ENCODE assay signal across 16 cellular contexts in genomic region chr1:88088481-88088880, GRCh38.
"Had no signal": no experiment of that assay in that cellular context is flagged by ENCODE, and none has a peak within 500 bp of the region (broad histone marks: within the 10 kb centered on the region; RNA-seq: fewer than 3 reads in every experiment).

No MANE protein-coding gene starts in this region.

- H3K9me3 ChIP-seq: colonic mucosa, testis had no signal

- H3K27me3 ChIP-seq: colonic mucosa, stomach, testis, upper lobe of right lung had no signal

- H3K4me1 ChIP-seq: colonic mucosa, esophagus muscularis mucosa, stomach, testis, upper lobe of right lung had no signal

- H3K27ac ChIP-seq: colonic mucosa, esophagus muscularis mucosa, stomach, testis, upper lobe of right lung had no signal

- H3K4me3 ChIP-seq: colonic mucosa, esophagus muscularis mucosa, stomach, testis, upper lobe of right lung had no signal

- DNase-seq: activated CD4-positive, alpha-beta T cell treated with anti-CD3 and anti-CD28 coated beads, Interleukin-2, amount 10 ng/mL, durations not matched to agents 24 days and 14 days; activated CD4-positive, CD25-positive, alpha-beta regulatory T cell; activated CD8-positive, alpha-beta memory T cell treated with anti-CD3 and anti-CD28 coated beads for 24 hours; activated gamma-delta T cell treated with Interleukin-2 at 50 U/mL for 16 hours; amniotic stem cell; central memory CD4-positive, alpha-beta T cell; colonic mucosa; hippocampal formation; stimulated activated CD4-positive, alpha-beta T cell treated with anti-CD3 and anti-CD28 coated beads, Interleukin-12 subunit alpha, Interleukin-12 subunit beta, amount 100 ng/mL, for 4 hours; stimulated activated CD4-positive, alpha-beta T cell treated with anti-CD3 and anti-CD28 coated beads, Interleukin-2, amount 100 ng/mL, for 24 hours; stomach; T-helper 2 cell; testis; upper lobe of right lung had no signal

- ATAC-seq: natural killer cell treated with Interleukin-12 subunit alpha and Interleukin-12 subunit beta and Interleukin-15 and Interleukin-18, amount 100 ng/mL, for 72 hours; upper lobe of right lung had no signal

- H3K36me3 ChIP-seq: colonic mucosa, esophagus muscularis mucosa, stomach, upper lobe of right lung had no signal
